ENCODE assay signal across 32 cellular contexts in genomic region chr20:13058666-13059389, GRCh38. TPM values are rescaled to one million over a fixed set of nuclear protein-coding genes. Genes with fewer than 3 reads are reported as not detected.
"Had no signal": no experiment of that assay in that cellular context is flagged by ENCODE, and none has a peak within 500 bp of the region (broad histone marks: within the 10 kb centered on the region; RNA-seq: fewer than 3 reads in every experiment).

No MANE protein-coding gene starts in this region.

- H3K4me1 Mint-ChIP-seq: natural killer cell; nephron; neural progenitor cell; stimulated activated memory B cell treated with anti-CD40 and anti-IgM and Interleukin-4, amounts not matched to agents 10 μg/mL and 1 μg/mL and 100 μg/mL, for 72 hours; stimulated activated naive CD8-positive, alpha-beta T cell treated with anti-CD3 and anti-CD28 coated beads, Interleukin-15, amount 100 ng/mL, for 72 hours had no signal

- H3K27me3 Mint-ChIP-seq: progenitor cell of endocrine pancreas; stimulated activated memory B cell treated with anti-CD40 and anti-IgM and Interleukin-4, amounts not matched to agents 10 μg/mL and 1 μg/mL and 100 μg/mL, for 72 hours; stimulated activated naive CD8-positive, alpha-beta T cell treated with anti-CD3 and anti-CD28 coated beads, Interleukin-15, amount 100 ng/mL, for 72 hours; type B pancreatic cell had no signal

- H3K4me2 ChIP-seq: neural progenitor cell, smooth muscle cell had no signal

- H3K79me2 ChIP-seq: parathyroid adenoma had no signal

- H3K4me1 ChIP-seq: neural progenitor cell, parathyroid adenoma, psoas muscle, spleen, suprapubic skin, testis, tibial artery, transverse colon, upper lobe of right lung, uterus had no signal

- H3K4me3 Mint-ChIP-seq: natural killer cell; nephron; neural progenitor cell; stimulated activated memory B cell treated with anti-CD40 and anti-IgM and Interleukin-4, amounts not matched to agents 10 μg/mL and 1 μg/mL and 100 μg/mL, for 72 hours; stimulated activated naive CD8-positive, alpha-beta T cell treated with anti-CD3 and anti-CD28 coated beads, Interleukin-15, amount 100 ng/mL, for 72 hours; type B pancreatic cell had no signal

- H3K36me3 Mint-ChIP-seq: natural killer cell; neural progenitor cell; stimulated activated memory B cell treated with anti-CD40 and anti-IgM and Interleukin-4, amounts not matched to agents 10 μg/mL and 1 μg/mL and 100 μg/mL, for 72 hours; type B pancreatic cell had no signal

- H3K9me3 Mint-ChIP-seq: natural killer cell; nephron; neural progenitor cell; stimulated activated memory B cell treated with anti-CD40 and anti-IgM and Interleukin-4, amounts not matched to agents 10 μg/mL and 1 μg/mL and 100 μg/mL, for 72 hours; stimulated activated naive CD8-positive, alpha-beta T cell treated with anti-CD3 and anti-CD28 coated beads, Interleukin-15, amount 100 ng/mL, for 72 hours; type B pancreatic cell had no signal

- H2AFZ ChIP-seq: neural progenitor cell, parathyroid adenoma had no signal

- H3K9me3 ChIP-seq: ovary, psoas muscle, suprapubic skin, testis, tibial artery, transverse colon, upper lobe of right lung, uterus had no signal

- DNase-seq: natural killer cell; occipital lobe; ovary; posterior cingulate gyrus; psoas muscle; right cardiac atrium; spleen; stimulated activated CD4-positive, alpha-beta T cell treated with anti-CD3 and anti-CD28 coated beads, Interleukin-12 subunit alpha, Interleukin-12 subunit beta, amount 100 ng/mL, for 4 hours; stimulated activated CD4-positive, alpha-beta T cell treated with anti-CD3 and anti-CD28 coated beads, Interleukin-1b, Interleukin-23, amount 100 ng/mL, for 48 hours; stimulated activated CD4-positive, alpha-beta T cell treated with anti-CD3 and anti-CD28 coated beads, Interleukin-4, amount 100 ng/mL, for 1 hour; stimulated activated CD4-positive, alpha-beta T cell treated with anti-CD3 and anti-CD28 coated beads, Interleukin-4, amount 100 ng/mL, for 4 hours; stimulated activated CD8-positive, alpha-beta memory T cell treated with anti-CD3 and anti-CD28 coated beads, Interleukin-4, amount 100 ng/mL, for 48 hours; stimulated activated naive CD4-positive, alpha-beta T cell; stimulated activated naive CD8-positive, alpha-beta T cell treated with anti-CD3 and anti-CD28 coated beads, Interleukin-15, amount 100 ng/mL, for 72 hours; stimulated activated naive CD8-positive, alpha-beta T cell treated with anti-CD3 and anti-CD28 coated beads, Interleukin-15, Interleukin-2, amounts not matched to agents 100 U/mL and 50 U/mL, for 24 hours; substantia nigra; testis; tibial artery; transverse colon; upper lobe of right lung; uterus had no signal

- H3K4me3 ChIP-seq: neural progenitor cell, ovary, psoas muscle, skin epidermis, smooth muscle cell, spleen, suprapubic skin, testis, tibial artery, transverse colon, upper lobe of right lung, uterus had no signal

- H3K27ac Mint-ChIP-seq: natural killer cell; nephron; neural progenitor cell; progenitor cell of endocrine pancreas; stimulated activated memory B cell treated with anti-CD40 and anti-IgM and Interleukin-4, amounts not matched to agents 10 μg/mL and 1 μg/mL and 100 μg/mL, for 72 hours; stimulated activated naive CD8-positive, alpha-beta T cell treated with anti-CD3 and anti-CD28 coated beads, Interleukin-15, amount 100 ng/mL, for 72 hours; type B pancreatic cell had no signal

- H3K27ac ChIP-seq: neural progenitor cell, ovary, parathyroid adenoma, psoas muscle, skin epidermis, spleen, suprapubic skin, testis, tibial artery, transverse colon, upper lobe of right lung, uterus had no signal

- H3K27me3 ChIP-seq: neural progenitor cell, ovary, spleen, suprapubic skin, testis, tibial artery, transverse colon, upper lobe of right lung, uterus had no signal

- ATAC-seq: natural killer cell; psoas muscle; right cardiac atrium; sciatic nerve; stimulated activated memory B cell treated with anti-CD40 and anti-IgM and Interleukin-4, amounts not matched to agents 10 μg/mL and 1 μg/mL and 100 μg/mL, for 72 hours; stimulated activated naive CD8-positive, alpha-beta T cell treated with anti-CD3 and anti-CD28 coated beads, Interleukin-15, amount 100 ng/mL, for 72 hours; stimulated activated naive CD8-positive, alpha-beta T cell treated with anti-CD3 and anti-CD28 coated beads, Interleukin-15, Interleukin-2, amounts not matched to agents 100 U/mL and 50 U/mL, for 24 hours; upper lobe of right lung had no signal

- H3K36me3 ChIP-seq: neural progenitor cell, ovary, spleen, suprapubic skin, tibial artery, transverse colon, upper lobe of right lung, uterus had no signal

- H3K9ac ChIP-seq: neural progenitor cell, parathyroid adenoma had no signal

RNA-seq across cellular contexts. Expression of gene SPTLC3, which starts 50.1 kb away (rescaled TPM):
- polyA plus RNA-seq: neural cell had no signal
